11 cellular contexts compared by ENCODE assay signal in the genomic region with DNA sequence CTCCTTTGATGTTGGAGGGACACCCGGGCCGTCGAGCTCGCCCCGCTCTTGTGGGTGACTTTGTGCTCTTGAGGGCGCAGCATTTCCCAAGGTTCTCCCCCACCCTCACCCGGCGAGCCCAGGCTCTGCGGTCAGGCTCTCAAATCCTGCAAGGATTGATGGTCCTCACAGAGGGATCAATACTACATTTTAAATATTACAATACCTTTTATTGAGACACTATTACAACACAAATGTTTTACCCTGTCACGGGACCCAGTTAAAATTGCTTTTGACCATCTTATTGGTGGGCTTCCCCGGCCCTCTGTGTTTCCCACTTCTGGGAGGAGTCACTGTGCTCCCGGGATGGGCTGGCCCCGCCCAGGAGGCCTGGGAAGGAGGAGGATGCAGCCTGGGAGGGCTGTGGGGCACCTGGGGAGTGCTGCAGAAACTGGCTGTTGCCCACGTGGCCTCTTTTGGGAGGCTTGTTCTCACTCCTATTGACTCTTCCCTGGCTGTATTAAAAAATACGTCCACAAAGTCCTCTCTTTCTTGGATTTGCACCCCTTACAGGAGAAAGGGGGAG.
A peak's percentile ranks its signal among the peaks of the same experiment; 100 is the strongest.
DNase-seq lines count a peak whose midpoint lies in the region; ATAC-seq and TF ChIP-seq lines count a peak whose summit lies in the region.
"Had no signal": no experiment of that assay in that cellular context is flagged by ENCODE, and none has a peak within 500 bp of the region (broad histone marks: within the 10 kb centered on the region; RNA-seq: fewer than 3 reads in every experiment).

No MANE protein-coding gene starts in this region.

- H3K18ac ChIP-seq in mesendoderm (ENCODE audit: low read length), result peak overlapping the region; percentile 76

- peak overlapping the region; percentile 37 for H2BK5ac ChIP-seq in mesendoderm (ENCODE audit: low read length)

- H3K79me2 ChIP-seq in mesendoderm (ENCODE audit: control insufficient read depth, insufficient read depth, low read length), result no peaks in the 10 kb centered on the region

- H4K8ac ChIP-seq in mesendoderm (ENCODE audit: low read depth, low read length), result no peak overlapping the region

- H3K4me1 ChIP-seq in breast epithelium, result no peaks in the 10 kb centered on the region
- no peaks in the 10 kb centered on the region for H3K4me1 ChIP-seq in mesendoderm (ENCODE audit: control insufficient read depth, low read depth, low read length)
- no peaks in the 10 kb centered on the region for H3K4me1 ChIP-seq in upper lobe of right lung
- H3K4me1 ChIP-seq: adrenal gland had no signal

- DNase-seq in breast epithelium (ENCODE audit: low spot score in 2 of 2) (no peak), MCF 10A (ENCODE audit: unreplicated experiment) (no peak), brain microvascular endothelial cell (no peak), mesendoderm (peak; percentile 83), upper lobe of right lung (no peak), NCI-H1417 treated with DMSO at 0.1 percent for 48 hours (lab: John Stamatoyannopoulos, UW) (no peak), NCI-H345 (lab: John Stamatoyannopoulos, UW) (no peak)
- DNase-seq: DND-41, NCI-H524 treated with DMSO at 0.1 percent for 48 hours had no signal

- no peaks in the 10 kb centered on the region for H3K36me3 Mint-ChIP-seq in MCF 10A (ENCODE audit: insufficient read depth, unreplicated experiment)

- H3K4me3 Mint-ChIP-seq in MCF 10A (ENCODE audit: unreplicated experiment), result no peak overlapping the region

- peak overlapping the region; percentile 60 to 75 (median 61) for H3K4me3 ChIP-seq in breast epithelium
- peak overlapping the region; percentile 56 for H3K4me3 ChIP-seq in brain microvascular endothelial cell (ENCODE audit: low read depth, low read length)
- no peak overlapping the region for H3K4me3 ChIP-seq in mesendoderm (ENCODE audit: low read length)
- peak overlapping the region; percentile 62 for H3K4me3 ChIP-seq in upper lobe of right lung

- no peak for TF ChIP-seq POLR2A in breast epithelium (IDR thresholded peaks at IDR 0.05)

- H3K36me3 ChIP-seq in breast epithelium (no peaks in the 10 kb centered on the region), brain microvascular endothelial cell (replicated peaks) (no peaks in the 10 kb centered on the region), mesendoderm (ENCODE audit: control insufficient read depth, insufficient read depth, low read length) (no peaks in the 10 kb centered on the region), upper lobe of right lung (no peaks in the 10 kb centered on the region)
- H3K36me3 ChIP-seq: adrenal gland had no signal

- no peaks in the 10 kb centered on the region for H3K4me1 Mint-ChIP-seq in MCF 10A (ENCODE audit: insufficient read depth, unreplicated experiment)

- in situ Hi-C loops in brain microvascular endothelial cell (cut with HindIII; ENCODE audit: low pct_ligation_motif_present, low sequenced_read_pairs), result no loop called here

- H3K23ac ChIP-seq in mesendoderm (ENCODE audit: low read length), result no peak overlapping the region

- H2BK15ac ChIP-seq in mesendoderm (replicated peaks; ENCODE audit: low read depth), result no peak overlapping the region

- no peaks in the 10 kb centered on the region for H3K9me3 Mint-ChIP-seq in MCF 10A (ENCODE audit: unreplicated experiment)

- peaks cover 0 to 10% of the 10 kb centered on the region in 2 donors for H3K27me3 ChIP-seq in breast epithelium
- H3K27me3 ChIP-seq in brain microvascular endothelial cell (replicated peaks), result no peaks in the 10 kb centered on the region
- no peaks in the 10 kb centered on the region for H3K27me3 ChIP-seq in mesendoderm (ENCODE audit: insufficient read depth, low read length, poor library complexity)
- peaks cover 20% of the 10 kb centered on the region for H3K27me3 ChIP-seq in upper lobe of right lung

- TF ChIP-seq CTCF in breast epithelium (IDR thresholded peaks at IDR 0.05) (no peak), MCF 10A (IDR thresholded peaks at IDR 0.05; ENCODE audit: unreplicated experiment) (no peak), brain microvascular endothelial cell (IDR thresholded peaks at IDR 0.05; ENCODE audit: low read depth, low read length, missing control alignments) (no peak), upper lobe of right lung (IDR thresholded peaks at IDR 0.05) (no peak)

- H3K79me1 ChIP-seq in mesendoderm (ENCODE audit: low read length), result no peaks in the 10 kb centered on the region

- H3K4me2 ChIP-seq in mesendoderm (ENCODE audit: low read length), result peak overlapping the region; percentile 46

- H3K4ac ChIP-seq in mesendoderm (ENCODE audit: low read depth, low read length), result peak overlapping the region; percentile 95

- H3K9ac ChIP-seq in mesendoderm (ENCODE audit: low read length), result peak overlapping the region; percentile 66

- H2AK5ac ChIP-seq in mesendoderm (ENCODE audit: low read length), result no peak overlapping the region

- CTCF ChIA-PET in MCF 10A (lab: Yijun Ruan, JAX), result no interaction called here

- peak overlapping the region; percentile 95 for H2BK120ac ChIP-seq in mesendoderm (ENCODE audit: low read depth, low read length)

- POLR2A ChIA-PET in MCF 10A (lab: Yijun Ruan, JAX), result no interaction called here

- intact Hi-C loops in breast epithelium (cut with DNase I; ENCODE audit: low total_unique reads) (no loop called here), MCF 10A (cut with micrococcal nuclease) (no loop called here), upper lobe of right lung (cut with DNase I) (no loop called here)

- no peaks in the 10 kb centered on the region for H3K9me3 ChIP-seq in breast epithelium
- no peaks in the 10 kb centered on the region for H3K9me3 ChIP-seq in upper lobe of right lung
- H3K9me3 ChIP-seq: adrenal gland had no signal

- H3K56ac ChIP-seq in mesendoderm (ENCODE audit: low read length), result peak overlapping the region; percentile 80

- ATAC-seq in upper lobe of right lung, result no peak
- no peak for ATAC-seq in HG03196 (IDR thresholded peaks at IDR 0.05; ENCODE audit: unreplicated experiment)

- no peak overlapping the region for H3K27ac Mint-ChIP-seq in MCF 10A (ENCODE audit: low read depth, unreplicated experiment)

- H4K5ac ChIP-seq in mesendoderm (ENCODE audit: low read length), result no peak overlapping the region

- peak overlapping the region in 1 of 2 donors; percentile 52 for H3K27ac ChIP-seq in breast epithelium
- H3K27ac ChIP-seq in brain microvascular endothelial cell, result no peak overlapping the region
- H3K27ac ChIP-seq in mesendoderm (ENCODE audit: low read depth, low read length), result no peak overlapping the region
- H3K27ac ChIP-seq in upper lobe of right lung, result no peak overlapping the region

- no TSS peak for BruUV-seq in MCF 10A (replicated peaks; lab: Mats Ljungman, UMichigan)

- no CpG with 5 or more reads among the region's 15 CpGs for WGBS in mesendoderm (ENCODE audit: extremely low coverage, insufficient coverage, low lambda C conversion rate)

- H3K27me3 Mint-ChIP-seq in MCF 10A (ENCODE audit: insufficient read depth, unreplicated experiment), result no peaks in the 10 kb centered on the region
